In genomic region chr7:138089080-138089901, GRCh38 we compare ENCODE assay signal across 16 cellular contexts. TPM values are rescaled to one million over a fixed set of nuclear protein-coding genes. Genes with fewer than 3 reads are reported as not detected.
DNase-seq lines count a peak whose midpoint lies in the region; ATAC-seq and TF ChIP-seq lines count a peak whose summit lies in the region.
"Had no signal": no experiment of that assay in that cellular context is flagged by ENCODE, and none has a peak within 500 bp of the region (broad histone marks: within the 10 kb centered on the region; RNA-seq: fewer than 3 reads in every experiment).

No MANE protein-coding gene starts in this region.

- H3K4me1 ChIP-seq in HCT116 (ENCODE audit: control insufficient read depth in 1 of 2, insufficient read depth in 2 of 2, low read length in 2 of 2) (no peaks in the 10 kb centered on the region), Panc1 (ENCODE audit: control insufficient read depth, insufficient read depth, low read length) (no peaks in the 10 kb centered on the region)
- H3K4me1 ChIP-seq: thyroid gland had no signal

- no peak overlapping the region for H3K4me2 ChIP-seq in HCT116 (ENCODE audit: low read length)

- TF ChIP-seq CTCF in HCT116 (IDR thresholded peaks at IDR 0.05 in 2 of 3, conservative IDR thresholded peaks at IDR 0.05 in 1 of 3; ENCODE audit: borderline replicate concordance in 1 of 3, insufficient read depth in 1 of 3, low read depth in 2 of 3, low read length in 2 of 3) = no peak
- TF ChIP-seq CTCF in Panc1 (IDR thresholded peaks at IDR 0.05) = no peak
- TF ChIP-seq CTCF in fibroblast of mammary gland (conservative IDR thresholded peaks at IDR 0.05; ENCODE audit: control insufficient read depth, insufficient read depth, low read depth, low read length) = no peak

- no peak for ATAC-seq in HCT116
- no peak for ATAC-seq in Panc1
- ATAC-seq in GM21619 (IDR thresholded peaks at IDR 0.05; ENCODE audit: unreplicated experiment) = no peak
- ATAC-seq in GM18519 (IDR thresholded peaks at IDR 0.05; ENCODE audit: low FRiP score, unreplicated experiment) = no peak

- DNase-seq in A172 (ENCODE audit: low spot score) (peak; percentile 25), HCT116 (ENCODE audit: low read depth, low spot score) (no peak), Panc1 (ENCODE audit: low read depth, low spot score) (peak; percentile 67), fibroblast of mammary gland (ENCODE audit: low read depth) (peak; percentile 36), germinal center (ENCODE audit: low spot score) (no peak), NCI-H526 (lab: John Stamatoyannopoulos, UW) (no peak)
- DNase-seq: activated CD4-positive, alpha-beta T cell treated with anti-CD3 and anti-CD28 coated beads for 48 hours; activated T-cell treated with anti-CD3 and anti-CD28 coated beads, Interleukin-2, amount 50 U/mL, for 1 hour; COR-L47; foreskin melanocyte; islet precursor cell; thyroid gland had no signal

- no peaks in the 10 kb centered on the region for H3K9me3 ChIP-seq in HCT116 (ENCODE audit: control insufficient read depth in 1 of 2, insufficient read depth in 1 of 2, low read depth in 1 of 2, low read length in 2 of 2)
- no peaks in the 10 kb centered on the region for H3K9me3 ChIP-seq in Panc1 (ENCODE audit: control insufficient read depth, insufficient read depth, low read depth, low read length)
- H3K9me3 ChIP-seq: thyroid gland had no signal

- intact Hi-C loops in HCT116 (cut with micrococcal nuclease) (no loop called here), Panc1 (cut with micrococcal nuclease; ENCODE audit: unreplicated experiment) (no loop called here)

- in situ Hi-C loops in Panc1 (cut with HindIII; ENCODE audit: low pct_unique_long_range_greater_than_20kb, low sequenced_read_pairs) = no loop called here

- no peak for TF ChIP-seq RAD21 in HCT116 (IDR thresholded peaks at IDR 0.05; ENCODE audit: low read depth)

- H3K9me2 ChIP-seq in HCT116 (ENCODE audit: insufficient read depth) = no peaks in the 10 kb centered on the region

- TF ChIP-seq POLR2A in HCT116 (IDR thresholded peaks at IDR 0.05; ENCODE audit: borderline replicate concordance, extremely low read depth, insufficient read depth, insufficient read length) = no peak

- CTCF ChIA-PET in HCT116 (lab: Charles Lee) (interaction anchor here (0.6 kb wide), 1 partner anchor 251 kb away, joined by 3 read pairs; no protein-coding TSS in a partner anchor), Panc1 (lab: Charles Lee) (interaction anchor here (0.6 to 0.7 kb wide), 2 partner anchors 16 to 19 kb away, joined by 3 read pairs; no protein-coding TSS in a partner anchor)

- BruUV-seq in HCT116 (replicated peaks; lab: Mats Ljungman, UMichigan) (no TSS peak), Panc1 (replicated peaks; lab: Mats Ljungman, UMichigan) (no TSS peak)

- H3K27me3 ChIP-seq in HCT116 (ENCODE audit: insufficient read depth, low read length) (no peaks in the 10 kb centered on the region), Panc1 (ENCODE audit: control insufficient read depth, insufficient read depth, low read length) (no peaks in the 10 kb centered on the region)
- H3K27me3 ChIP-seq: thyroid gland had no signal

- no peaks in the 10 kb centered on the region for H4K20me1 ChIP-seq in HCT116 (ENCODE audit: insufficient read depth)

- H3K36me3 ChIP-seq in HCT116 (ENCODE audit: control insufficient read depth in 1 of 2, insufficient read depth in 2 of 2, low read length in 2 of 2) (no peaks in the 10 kb centered on the region), Panc1 (ENCODE audit: control insufficient read depth, insufficient read depth, low read length) (no peaks in the 10 kb centered on the region)
- H3K36me3 ChIP-seq: thyroid gland had no signal

- no peak overlapping the region for H3K9ac ChIP-seq in HCT116 (ENCODE audit: low read length)

- no peak overlapping the region for H2AFZ ChIP-seq in HCT116 (ENCODE audit: low read depth, low read length, poor library complexity, severe bottlenecking)

- H3K27ac ChIP-seq in HCT116 (ENCODE audit: low read depth, low read length) = no peak overlapping the region
- H3K27ac ChIP-seq in Panc1 (ENCODE audit: low read length) = no peak overlapping the region
- H3K27ac ChIP-seq: thyroid gland had no signal

- H3K79me2 ChIP-seq in HCT116 (ENCODE audit: insufficient read depth, low read length) = no peaks in the 10 kb centered on the region

- POLR2A ChIA-PET in HCT116 (lab: Charles Lee) (interaction anchor here (0.6 kb wide), 1 partner anchor 10 kb away, joined by 3 read pairs; no protein-coding TSS in a partner anchor), Panc1 (lab: Charles Lee) (no interaction called here)

- no peak overlapping the region for H3K4me3 ChIP-seq in HCT116 (replicated peaks in 1 of 2; ENCODE audit: low read depth in 1 of 2, low read length in 2 of 2)
- no peak overlapping the region for H3K4me3 ChIP-seq in Panc1 (ENCODE audit: low read depth in 2 of 2, low read length in 2 of 2)
- no peak overlapping the region for H3K4me3 ChIP-seq in fibroblast of mammary gland (ENCODE audit: control insufficient read depth, low read depth, low read length)
- H3K4me3 ChIP-seq: thyroid gland had no signal

- RAD21 ChIA-PET in HCT116 (lab: Charles Lee; ENCODE audit: low non-redundant PET in 1 of 2, low total read pairs in 2 of 2, uncharacterized antibody in 2 of 2, unreplicated experiment in 2 of 2) = interaction anchor here in 1 of 2 experiments (0.9 kb wide), 1 partner anchor 186 kb away, joined by 3 read pairs; no protein-coding TSS in a partner anchor

TF ChIP-seq in HCT116, 20 proteins besides CTCF, POLR2A, EP300 and RAD21:
- TF ChIP-seq SRF (IDR thresholded peaks at IDR 0.05; ENCODE audit: low read depth) (no peak), FOSL1 (IDR thresholded peaks at IDR 0.05; ENCODE audit: low read depth) (0 out of 2 replicates have a peak, but pooled peaks have one; percentile 18), ZFX (IDR thresholded peaks at IDR 0.05) (no peak), ZNF274 (IDR thresholded peaks at IDR 0.05; ENCODE audit: low read depth, low read length) (no peak), SP1 (IDR thresholded peaks at IDR 0.05; ENCODE audit: low read depth) (no peak), EZH2phosphoT487 (IDR thresholded peaks at IDR 0.05; ENCODE audit: borderline replicate concordance) (no peak), ATF3 (IDR thresholded peaks at IDR 0.05) (no peak), EGR1 (IDR thresholded peaks at IDR 0.05; ENCODE audit: low read depth) (no peak), CEBPB (IDR thresholded peaks at IDR 0.05; ENCODE audit: low read depth) (peak; percentile 63; the same call in 1 of the 2 replicates), TCF7L2 (IDR thresholded peaks at IDR 0.05; ENCODE audit: borderline replicate concordance, extremely low read depth, insufficient read depth, insufficient read length) (no peak), SIN3A (IDR thresholded peaks at IDR 0.05; ENCODE audit: low read depth) (no peak), CBX3 (IDR thresholded peaks at IDR 0.05; ENCODE audit: low read depth) (no peak), ELF1 (IDR thresholded peaks at IDR 0.05; ENCODE audit: borderline replicate concordance, low read depth) (no peak), EZH2 (IDR thresholded peaks at IDR 0.05) (no peak), JUND (IDR thresholded peaks at IDR 0.05) (peak; percentile 26; the same call in 1 of the 2 replicates)
- TF ChIP-seq, protein P1, sequence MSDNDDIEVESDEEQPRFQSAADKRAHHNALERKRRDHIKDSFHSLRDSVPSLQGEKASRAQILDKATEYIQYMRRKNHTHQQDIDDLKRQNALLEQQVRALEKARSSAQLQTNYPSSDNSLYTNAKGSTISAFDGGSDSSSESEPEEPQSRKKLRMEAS (IDR thresholded peaks at IDR 0.05) = no peak

RNA-seq across cellular contexts. Expression of gene AKR1D1, which starts 13.0 kb away (rescaled TPM):
- total RNA-seq in A172 (2014; rRNA removed; shearing (Covaris generic)) = not detected in 2 replicates
- 0.10 TPM for total RNA-seq in HCT116 (2021; ENCODE audit: unreplicated experiment)
- 0.05 TPM in 1 of 2 replicates, not detected in the other for polyA plus RNA-seq in HCT116 (2012)
- total RNA-seq in Panc1 (2021; ENCODE audit: unreplicated experiment) = not detected
- not detected for polyA plus RNA-seq in Panc1 (2012; ENCODE audit: insufficient read length)
- total RNA-seq: dermis microvascular lymphatic vessel endothelial cell; T-helper 1 cell treated with Interleukin-12 subunit alpha and Interleukin-12 subunit beta and Interleukin-4 antibody, amounts not matched to agents 30 ng/mL and 1 ng/mL, for 36 hours; thyroid gland had no signal

Comparison
In these comparisons a context has a peak if more than half of its experiments do, and no peak if none do; other contexts are left out.
1. DNase-seq: peak in A172 (single experiment), Panc1 (single experiment) and fibroblast of mammary gland (single experiment); none in HCT116 (single experiment), germinal center (single experiment) and NCI-H526 (0 of 2).